Comparison of ENCODE assay signal across 5 cellular contexts in genomic region chr22:11627036-11627435, GRCh38.
A peak's percentile ranks its signal among the peaks of the same experiment; 100 is the strongest.
DNase-seq lines count a peak whose midpoint lies in the region; FAIRE-seq and TF ChIP-seq lines count a peak whose summit lies in the region.
"Not testable (repeated sequence)": the region's sequence is repeated elsewhere in the genome, so short reads cannot be mapped to it uniquely, and the experiment has no call there.

No MANE protein-coding gene starts in this region.

- H3K27me3 Mint-ChIP-seq in endothelial cell (ENCODE audit: unreplicated experiment): peaks cover 35% of the 10 kb centered on the region

- not testable (repeated sequence) for H3K27me3 ChIP-seq in BLaER1; spleen (replicated peaks in 1 of 7)

- H3K27ac Mint-ChIP-seq in endothelial cell (ENCODE audit: unreplicated experiment): peak overlapping the region; percentile 42

- TF ChIP-seq POLR2A in spleen (IDR thresholded peaks at IDR 0.05): not testable (repeated sequence)

- H3K9me3 ChIP-seq in BLaER1 (peaks cover 56% of the 10 kb centered on the region), kidney (ENCODE audit: control insufficient read depth in 1 of 2, low read length in 2 of 2) (peaks cover 2 to 13% of the 10 kb centered on the region in 2 donors), spleen (peaks cover 11 to 91% (median 77%) of the 10 kb centered on the region in 8 donors)

- H3K4me3 ChIP-seq in BLaER1: peak overlapping the region; percentile 54; the same call in 1 of the 2 replicates
- not testable (repeated sequence) for H3K4me3 ChIP-seq in kidney (ENCODE audit: low read length in 2 of 2); spleen

- H3K27ac ChIP-seq in BLaER1; kidney (ENCODE audit: low read depth in 2 of 2, low read length in 2 of 2); spleen: not testable (repeated sequence)

- H3K9ac ChIP-seq in BLaER1; kidney (ENCODE audit: low read length in 2 of 2): not testable (repeated sequence)

- H3K4me2 ChIP-seq in BLaER1: not testable (repeated sequence)

- not testable (repeated sequence) for H3K4me1 ChIP-seq in BLaER1; kidney (ENCODE audit: control insufficient read depth in 1 of 2, insufficient read depth in 1 of 2, low read depth in 1 of 2, low read length in 2 of 2); spleen

- DNase-seq in endothelial cell (ENCODE audit: low spot score): not testable (repeated sequence)
- DNase-seq in kidney (peak; percentile 74), spleen (peak; percentile 71), ureter (ENCODE audit: low spot score) (peak; percentile 38)

- peaks cover 58% of the 10 kb centered on the region for H3K9me3 Mint-ChIP-seq in endothelial cell (ENCODE audit: unreplicated experiment)

- H3K4me3 Mint-ChIP-seq in endothelial cell (ENCODE audit: unreplicated experiment): peak overlapping the region; percentile 59

- not testable (repeated sequence) for TF ChIP-seq CTCF in endothelial cell (IDR thresholded peaks at IDR 0.05; ENCODE audit: unreplicated experiment); kidney (IDR thresholded peaks at IDR 0.05; ENCODE audit: borderline replicate concordance, extremely low read depth, insufficient read depth); spleen (IDR thresholded peaks at IDR 0.05 in 8 of 11, conservative IDR thresholded peaks at IDR 0.05 in 3 of 11)

- H3K36me3 Mint-ChIP-seq in endothelial cell (ENCODE audit: low read depth, unreplicated experiment): peaks cover 32% of the 10 kb centered on the region

- intact Hi-C loops in kidney (cut with DNase I); spleen (cut with DNase I; ENCODE audit: low total_unique reads): not testable (repeated sequence)

- not testable (repeated sequence) for H4K20me1 ChIP-seq in BLaER1

- H3K4me1 Mint-ChIP-seq in endothelial cell (ENCODE audit: unreplicated experiment): not testable (repeated sequence)

- not testable (repeated sequence) for FAIRE-seq in kidney (lab: Jason Lieb, UNC)

- H3K36me3 ChIP-seq in BLaER1; kidney (ENCODE audit: control insufficient read depth in 1 of 2, insufficient read depth in 2 of 2, low read length in 2 of 2); spleen: not testable (repeated sequence)

- WGBS in spleen, 5 donors: 91 to 95% (median 94%) methylated on average over 20 of the region's 20 CpGs
